8 cellular contexts compared by ENCODE assay signal in genomic region chr21:43362306-43362927, GRCh38.
DNase-seq lines count a peak whose midpoint lies in the region; ATAC-seq and TF ChIP-seq lines count a peak whose summit lies in the region.

No MANE protein-coding gene starts in this region.

- ATAC-seq in GM19455 (IDR thresholded peaks at IDR 0.05; ENCODE audit: unreplicated experiment), result peak; percentile 41
- peak; percentile 62 for ATAC-seq in esophagus mucosa
- ATAC-seq in GM18870 (IDR thresholded peaks at IDR 0.05; ENCODE audit: unreplicated experiment), result no peak

- H3K4me3 ChIP-seq in AG10803 (ENCODE audit: low read length) (peak overlapping the region; percentile 41), stomach smooth muscle (ENCODE audit: low read length in 2 of 2) (peak overlapping the region in 1 of 2 donors; percentile 40)

- H3K4me1 Mint-ChIP-seq in neural crest cell, result peaks cover 36% of the 10 kb centered on the region

- DNase-seq in AG10803 (ENCODE audit: low read depth) (peak; percentile 80), NCI-H446 treated with DMSO at 0.1 percent for 48 hours (lab: John Stamatoyannopoulos, UW) (peak; percentile 81), activated T-cell treated with anti-CD3 and anti-CD28 coated beads for 4 hours (peak; percentile 71), neural crest cell (ENCODE audit: low read depth, low spot score) (peak; percentile 26)

- no peaks in the 10 kb centered on the region for H3K9me3 ChIP-seq in stomach smooth muscle (ENCODE audit: control insufficient read depth in 2 of 2, low read length in 2 of 2)

- H3K27me3 Mint-ChIP-seq in neural crest cell (ENCODE audit: low read depth), result no peaks in the 10 kb centered on the region

- peak overlapping the region; percentile 21 to 33 for H3K9ac ChIP-seq in stomach smooth muscle (ENCODE audit: low read length in 2 of 2)

- peak overlapping the region; percentile 31 for H3K27ac ChIP-seq in stomach smooth muscle (ENCODE audit: low read length)

- H3K4me3 Mint-ChIP-seq in neural crest cell, result no peak overlapping the region

- no peaks in the 10 kb centered on the region for H3K36me3 Mint-ChIP-seq in neural crest cell (ENCODE audit: low read depth)

- H3K4me1 ChIP-seq in stomach smooth muscle (ENCODE audit: control insufficient read depth, insufficient read depth, low read length), result peaks cover 7% of the 10 kb centered on the region

- no peaks in the 10 kb centered on the region for H3K9me3 Mint-ChIP-seq in neural crest cell

- peak overlapping the region; percentile 62 for H3K27ac Mint-ChIP-seq in neural crest cell (ENCODE audit: unreplicated experiment)

- H3K36me3 ChIP-seq in stomach smooth muscle (ENCODE audit: control insufficient read depth in 2 of 2, insufficient read depth in 2 of 2, low read length in 2 of 2), result no peaks in the 10 kb centered on the region

- TF ChIP-seq CTCF in AG10803 (conservative IDR thresholded peaks at IDR 0.05; ENCODE audit: low read length) (no peak; the same call in none of the 2 replicates), neural crest cell (conservative IDR thresholded peaks at IDR 0.05) (no peak)

- peaks cover 0 to 8% of the 10 kb centered on the region in 2 donors for H3K27me3 ChIP-seq in stomach smooth muscle (ENCODE audit: control insufficient read depth in 1 of 2, insufficient read depth in 2 of 2, low read length in 2 of 2)

Comparison
In these comparisons a context has a peak if more than half of its experiments do, and no peak if none do; other contexts are left out.
1. DNase-seq: peak in every context shown above with its lines; median percentile 81 in NCI-H446 treated with DMSO at 0.1 percent for 48 hours; 80 in AG10803; 71 in activated T-cell treated with anti-CD3 and anti-CD28 coated beads for 4 hours; 26 in neural crest cell.